ENCODE assay signal across 10 cellular contexts in the genomic region with DNA sequence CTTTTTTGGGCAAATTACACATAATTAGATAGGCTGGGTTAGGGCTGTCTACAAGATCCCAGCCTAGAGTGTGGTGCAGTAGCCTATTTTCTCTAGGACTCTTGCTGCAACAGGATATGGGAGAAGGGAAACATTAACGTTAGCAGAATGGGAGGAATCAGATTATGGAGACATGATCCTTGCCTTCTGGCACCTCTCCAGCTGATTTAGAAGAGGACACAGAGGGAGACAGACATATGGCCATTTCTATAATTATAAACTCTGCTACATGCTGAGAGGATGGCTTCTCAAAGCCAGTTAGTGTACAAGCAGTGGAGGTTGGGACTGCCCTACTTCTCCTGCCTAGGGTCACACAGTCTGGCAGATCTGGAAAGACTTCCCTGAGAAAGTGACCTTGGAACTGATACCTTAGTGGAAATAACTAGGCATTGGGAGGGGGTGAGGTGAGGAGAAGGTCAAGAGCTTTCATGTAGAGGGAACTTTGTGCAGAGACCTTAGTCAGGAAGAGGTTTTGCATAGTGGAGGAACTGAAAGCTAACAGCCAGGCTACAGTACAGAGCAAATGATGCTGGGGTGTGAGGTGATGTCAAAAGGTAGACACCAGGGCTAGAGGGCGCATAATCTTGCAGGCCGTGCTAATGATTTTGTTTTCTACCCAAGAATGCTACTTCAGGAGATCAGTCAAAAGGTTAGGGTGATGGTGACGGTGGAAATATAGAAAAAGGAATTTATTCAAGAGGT. TPM values are rescaled to one million over a fixed set of nuclear protein-coding genes. Genes with fewer than 3 reads are reported as not detected.
DNase-seq lines count a peak whose midpoint lies in the region; ATAC-seq and TF ChIP-seq lines count a peak whose summit lies in the region.
"Had no signal": no experiment of that assay in that cellular context is flagged by ENCODE, and none has a peak within 500 bp of the region (broad histone marks: within the 10 kb centered on the region; RNA-seq: fewer than 3 reads in every experiment).

No MANE protein-coding gene starts in this region.

- no peaks in the 10 kb centered on the region for H3K36me3 Mint-ChIP-seq in CD4-positive, alpha-beta T cell (ENCODE audit: low read depth)
- no peaks in the 10 kb centered on the region for H3K36me3 Mint-ChIP-seq in activated naive CD8-positive, alpha-beta T cell treated with anti-CD3 and anti-CD28 coated beads for 36 hours

- H3K27ac ChIP-seq in CD4-positive, alpha-beta T cell (ENCODE audit: low read depth, low read length), result no peak overlapping the region
- H3K27ac ChIP-seq in right atrium auricular region (no peak overlapping the region), testis (no peak overlapping the region)

- peak overlapping the region; percentile 5 for H3K4me3 Mint-ChIP-seq in CD4-positive, alpha-beta T cell
- H3K4me3 Mint-ChIP-seq in activated naive CD8-positive, alpha-beta T cell treated with anti-CD3 and anti-CD28 coated beads for 36 hours, result peak overlapping the region; percentile 32

- H3K4me3 ChIP-seq in right atrium auricular region (no peak overlapping the region), testis (no peak overlapping the region)

- ATAC-seq in CD4-positive, alpha-beta T cell (ENCODE audit: poor library complexity), result no peak
- peak; percentile 87 for ATAC-seq in GM19397 (IDR thresholded peaks at IDR 0.05; ENCODE audit: unreplicated experiment)
- peak; percentile 85 for ATAC-seq in HG03139 (IDR thresholded peaks at IDR 0.05; ENCODE audit: unreplicated experiment)

- no peak for DNase-seq in CD4-positive, alpha-beta T cell
- no peak for DNase-seq in activated naive CD8-positive, alpha-beta T cell treated with anti-CD3 and anti-CD28 coated beads for 36 hours
- DNase-seq in right atrium auricular region (ENCODE audit: low spot score), result no peak
- DNase-seq in COLO829 (ENCODE audit: low spot score), result no peak
- DNase-seq in testis, result no peak
- no peak for DNase-seq in HT-29 (ENCODE audit: low spot score)
- DNase-seq: activated effector memory CD4-positive, alpha-beta T cell treated with anti-CD3 and anti-CD28 coated beads, Interleukin-2, amount 50 U/mL, for 16 hours; NCI-H1048 had no signal

- POLR2A ChIA-PET in CD4-positive, alpha-beta T cell (lab: Charles Lee), result interaction anchor here (1.3 kb wide), 1 partner anchor 10 kb away, joined by 3 read pairs; no protein-coding TSS in a partner anchor

- H3K4me1 ChIP-seq in right atrium auricular region (peaks cover 0 to 29% of the 10 kb centered on the region in 2 donors), testis (no peaks in the 10 kb centered on the region)

- no peak overlapping the region for H3K27ac Mint-ChIP-seq in CD4-positive, alpha-beta T cell
- no peak overlapping the region for H3K27ac Mint-ChIP-seq in activated naive CD8-positive, alpha-beta T cell treated with anti-CD3 and anti-CD28 coated beads for 36 hours

- no peaks in the 10 kb centered on the region for H3K36me3 ChIP-seq in right atrium auricular region
- H3K36me3 ChIP-seq in testis (ENCODE audit: low read depth, missing control alignments), result no peaks in the 10 kb centered on the region

- no peak for TF ChIP-seq CTCF in CD4-positive, alpha-beta T cell (IDR thresholded peaks at IDR 0.05)
- no peak for TF ChIP-seq CTCF in right atrium auricular region (IDR thresholded peaks at IDR 0.05)
- no peak for TF ChIP-seq CTCF in testis (IDR thresholded peaks at IDR 0.05)

- no peaks in the 10 kb centered on the region for H3K9me3 Mint-ChIP-seq in CD4-positive, alpha-beta T cell
- H3K9me3 Mint-ChIP-seq in activated naive CD8-positive, alpha-beta T cell treated with anti-CD3 and anti-CD28 coated beads for 36 hours, result no peaks in the 10 kb centered on the region

- WGBS in testis, 2 donors, result 52 to 65% methylated on average over 4 of the region's 4 CpGs

- TF ChIP-seq POLR2A in testis (IDR thresholded peaks at IDR 0.05), result no peak

- H3K4me1 Mint-ChIP-seq in CD4-positive, alpha-beta T cell (ENCODE audit: low read depth), result peaks cover 21% of the 10 kb centered on the region
- H3K4me1 Mint-ChIP-seq in activated naive CD8-positive, alpha-beta T cell treated with anti-CD3 and anti-CD28 coated beads for 36 hours, result peaks cover 9% of the 10 kb centered on the region

- H3K9me3 ChIP-seq in CD4-positive, alpha-beta T cell (ENCODE audit: control insufficient read depth, low read length), result no peaks in the 10 kb centered on the region
- H3K9me3 ChIP-seq in right atrium auricular region (no peaks in the 10 kb centered on the region), testis (no peaks in the 10 kb centered on the region)

- peaks cover 77% of the 10 kb centered on the region for H3K27me3 Mint-ChIP-seq in CD4-positive, alpha-beta T cell
- H3K27me3 Mint-ChIP-seq in activated naive CD8-positive, alpha-beta T cell treated with anti-CD3 and anti-CD28 coated beads for 36 hours, result peaks cover 77% of the 10 kb centered on the region

- H3K27me3 ChIP-seq in CD4-positive, alpha-beta T cell (ENCODE audit: control insufficient read depth, insufficient read depth, low read length), result peaks cover 50% of the 10 kb centered on the region
- no peaks in the 10 kb centered on the region for H3K27me3 ChIP-seq in right atrium auricular region
- no peaks in the 10 kb centered on the region for H3K27me3 ChIP-seq in testis

- CTCF ChIA-PET in CD4-positive, alpha-beta T cell (lab: Charles Lee), result no interaction called here

- intact Hi-C loops in CD4-positive, alpha-beta T cell (cut with DNase I, micrococcal nuclease), result no loop called here
- intact Hi-C loops in testis (cut with DNase I; ENCODE audit: low total_unique reads), result no loop called here

RNA-seq across cellular contexts. Expression of a gene that starts 1.2 kb away (rescaled TPM):
- total RNA-seq in CD4-positive, alpha-beta T cell, result under 1 TPM; 0.11 to 0.14 TPM
- not detected for total RNA-seq in activated naive CD8-positive, alpha-beta T cell treated with anti-CD3 and anti-CD28 coated beads for 36 hours
- total RNA-seq in right atrium auricular region (1 to 10 TPM in 1 of 2 donors, under 1 TPM in 1; 0.48 to 2.0 TPM), testis (1 to 10 TPM; 2.5 to 3.1 TPM)
- polyA plus RNA-seq in testis (ENCODE audit: insufficient read depth, low read depth, low replicate concordance), result 6.6 TPM
- total RNA-seq in HT-29 (2014; rRNA removed; shearing (Covaris generic)), result not detected in 2 replicates
